ENCODE assay signal across 33 cellular contexts in genomic region chr5:8102714-8103113, GRCh38.
"Had no signal": no experiment of that assay in that cellular context is flagged by ENCODE, and none has a peak within 500 bp of the region (broad histone marks: within the 10 kb centered on the region; RNA-seq: fewer than 3 reads in every experiment).

No MANE protein-coding gene starts in this region.

- H3K9me2 ChIP-seq: SK-N-SH had no signal

- H3K4me3 ChIP-seq: MG63, Peyer's patch, SJSA1 had no signal

- H3K4me3 Mint-ChIP-seq: T-helper 1 cell treated with Interleukin-12 subunit alpha and Interleukin-12 subunit beta and Interleukin-4 antibody, amounts not matched to agents 30 μg/mL and 1 μg/mL, for 36 hours had no signal

- H3K27ac Mint-ChIP-seq: T-helper 1 cell treated with Interleukin-12 subunit alpha and Interleukin-12 subunit beta and Interleukin-4 antibody, amounts not matched to agents 30 μg/mL and 1 μg/mL, for 36 hours had no signal

- H3K9me3 ChIP-seq: MG63, Peyer's patch, SJSA1, SK-N-SH had no signal

- H3K9ac ChIP-seq: SK-N-SH had no signal

- H3K4me1 ChIP-seq: Peyer's patch, SJSA1 had no signal

- H3K27ac ChIP-seq: Peyer's patch, SJSA1 had no signal

- H3K4me2 ChIP-seq: SK-N-SH had no signal

- H3K9me3 Mint-ChIP-seq: T-helper 1 cell treated with Interleukin-12 subunit alpha and Interleukin-12 subunit beta and Interleukin-4 antibody, amounts not matched to agents 30 μg/mL and 1 μg/mL, for 36 hours had no signal

- DNase-seq: MG63, NCI-H1048, NCI-H1092 treated with DMSO at 0.1 percent for 48 hours, NCI-H1105 treated with DMSO at 0.1 percent for 48 hours, NCI-H1417, NCI-H1436, NCI-H146, NCI-H1694, NCI-H187, NCI-H2029, NCI-H2081, NCI-H2171 treated with DMSO at 0.1 percent for 48 hours, NCI-H2227 treated with DMSO at 0.1 percent for 48 hours, NCI-H345, NCI-H446, NCI-H510A, NCI-H524, NCI-H526, NCI-H69, NCI-H748 treated with DMSO at 0.1 percent for 48 hours, NCI-H82, OCI-M1, PC-3, Peyer's patch, Right ventricle myocardium superior, RPMI8226, SHP77 treated with DMSO at 0.1 percent for 48 hours, SK-N-SH, SW 1271, T-helper 1 cell, T-helper 2 cell had no signal

- ATAC-seq: PC-3 had no signal

- H3K27me3 ChIP-seq: MG63, Peyer's patch, SJSA1 had no signal

- H3K36me3 ChIP-seq: MG63, Peyer's patch, SJSA1 had no signal
